ENCODE assay signal across 20 cellular contexts in the genomic region with DNA sequence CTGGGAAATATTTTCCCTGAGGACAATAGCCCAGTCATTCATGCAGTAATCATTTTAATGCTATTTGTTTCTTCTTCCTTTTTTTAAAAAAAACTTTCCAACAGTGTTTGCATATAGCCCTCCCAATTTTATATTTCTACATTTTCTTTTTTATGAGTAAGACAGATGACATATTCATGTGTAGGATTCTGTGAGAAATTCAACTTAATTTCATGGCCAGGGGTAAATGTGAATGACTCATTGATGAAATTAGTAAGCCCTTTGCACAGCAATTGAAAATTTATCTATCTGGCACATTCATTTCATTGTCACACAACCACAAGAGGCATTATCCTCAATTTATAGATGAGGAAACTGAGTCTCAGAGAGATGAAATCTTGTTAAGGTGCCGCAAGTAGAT.
"Had no signal": no experiment of that assay in that cellular context is flagged by ENCODE, and none has a peak within 500 bp of the region (broad histone marks: within the 10 kb centered on the region; RNA-seq: fewer than 3 reads in every experiment).

No MANE protein-coding gene starts in this region.

- H3K27ac Mint-ChIP-seq: activated CD8-positive, alpha-beta T cell treated with anti-CD3 and anti-CD28 coated beads for 36 hours; activated naive CD4-positive, alpha-beta T cell treated with anti-CD3 and anti-CD28 coated beads, Interleukin-2, amount 10 ng/mL, durations not matched to agents 7 days and 5 days; dendritic cell treated with granulocyte-macrophage colony-stimulating factor and Interleukin-4, amounts not matched to agents 40 ng/mL and 50 ng/mL, for 4 days; natural killer cell; stimulated activated naive B cell treated with anti-CD40 and anti-IgM and Interleukin-4, amounts not matched to agents 10 μg/mL and 1 μg/mL and 100 μg/mL, for 72 hours; T-helper 1 cell treated with Interleukin-12 subunit alpha and Interleukin-12 subunit beta and Interleukin-4 antibody, amounts not matched to agents 30 μg/mL and 1 μg/mL, for 36 hours had no signal

- H3K27me3 ChIP-seq: ascending aorta, esophagus muscularis mucosa, pancreas, right lobe of liver, upper lobe of right lung had no signal

- H3K27me3 Mint-ChIP-seq: activated CD8-positive, alpha-beta T cell treated with anti-CD3 and anti-CD28 coated beads for 36 hours; activated naive CD4-positive, alpha-beta T cell treated with anti-CD3 and anti-CD28 coated beads, Interleukin-2, amount 10 ng/mL, durations not matched to agents 7 days and 5 days; stimulated activated naive B cell treated with anti-CD40 and anti-IgM and Interleukin-4, amounts not matched to agents 10 μg/mL and 1 μg/mL and 100 μg/mL, for 72 hours had no signal

- ATAC-seq: activated CD8-positive, alpha-beta T cell treated with anti-CD3 and anti-CD28 coated beads for 36 hours; left lobe of liver; natural killer cell; pancreas; right lobe of liver; stimulated activated naive B cell treated with anti-CD40 and anti-IgM and Interleukin-4, amounts not matched to agents 10 μg/mL and 1 μg/mL and 100 μg/mL, for 72 hours; upper lobe of right lung had no signal

- H3K27ac ChIP-seq: ascending aorta, esophagus muscularis mucosa, pancreas, right lobe of liver, upper lobe of right lung had no signal

- H3K9me3 Mint-ChIP-seq: activated CD8-positive, alpha-beta T cell treated with anti-CD3 and anti-CD28 coated beads for 36 hours; activated naive CD4-positive, alpha-beta T cell treated with anti-CD3 and anti-CD28 coated beads, Interleukin-2, amount 10 ng/mL, durations not matched to agents 7 days and 5 days; dendritic cell treated with granulocyte-macrophage colony-stimulating factor and Interleukin-4, amounts not matched to agents 40 ng/mL and 50 ng/mL, for 4 days; natural killer cell; stimulated activated naive B cell treated with anti-CD40 and anti-IgM and Interleukin-4, amounts not matched to agents 10 μg/mL and 1 μg/mL and 100 μg/mL, for 72 hours; T-helper 1 cell treated with Interleukin-12 subunit alpha and Interleukin-12 subunit beta and Interleukin-4 antibody, amounts not matched to agents 30 μg/mL and 1 μg/mL, for 36 hours had no signal

- H3K4me1 ChIP-seq: ascending aorta, esophagus muscularis mucosa, pancreas, right lobe of liver, upper lobe of right lung had no signal

- H3K36me3 ChIP-seq: ascending aorta, esophagus muscularis mucosa, pancreas, right lobe of liver, upper lobe of right lung had no signal

- H3K4me3 Mint-ChIP-seq: activated CD8-positive, alpha-beta T cell treated with anti-CD3 and anti-CD28 coated beads for 36 hours; activated naive CD4-positive, alpha-beta T cell treated with anti-CD3 and anti-CD28 coated beads, Interleukin-2, amount 10 ng/mL, durations not matched to agents 7 days and 5 days; dendritic cell treated with granulocyte-macrophage colony-stimulating factor and Interleukin-4, amounts not matched to agents 40 ng/mL and 50 ng/mL, for 4 days; natural killer cell; stimulated activated naive B cell treated with anti-CD40 and anti-IgM and Interleukin-4, amounts not matched to agents 10 μg/mL and 1 μg/mL and 100 μg/mL, for 72 hours; T-helper 1 cell treated with Interleukin-12 subunit alpha and Interleukin-12 subunit beta and Interleukin-4 antibody, amounts not matched to agents 30 μg/mL and 1 μg/mL, for 36 hours had no signal

- DNase-seq: activated CD4-positive, alpha-beta T cell treated with anti-CD3 and anti-CD28 coated beads for 48 hours; activated CD8-positive, alpha-beta T cell treated with anti-CD3 and anti-CD28 coated beads for 36 hours; activated effector memory CD4-positive, alpha-beta T cell treated with Interleukin-2 at 50 U/mL for 16 hours; activated naive CD4-positive, alpha-beta T cell treated with anti-CD3 and anti-CD28 coated beads, Interleukin-2, amount 10 ng/mL, durations not matched to agents 7 days and 5 days; activated T-cell treated with anti-CD3 and anti-CD28 coated beads, Interleukin-2, amount 50 U/mL, for 1 hour; effector CD8-positive, alpha-beta T cell; kidney; natural killer cell; pancreas; right lobe of liver; stimulated activated CD4-positive, alpha-beta T cell treated with anti-CD3 and anti-CD28 coated beads, Interleukin-4, amount 100 ng/mL, for 24 hours; stimulated activated naive B cell treated with anti-CD40 and anti-IgM and Interleukin-4, amounts not matched to agents 10 μg/mL and 1 μg/mL and 100 μg/mL, for 72 hours; upper lobe of right lung had no signal

- H3K4me3 ChIP-seq: ascending aorta, esophagus muscularis mucosa, lung, pancreas, right lobe of liver, smooth muscle cell, upper lobe of right lung had no signal

- H3K9me3 ChIP-seq: ascending aorta, esophagus muscularis mucosa, pancreas, right lobe of liver, upper lobe of right lung had no signal

- H3K36me3 Mint-ChIP-seq: activated naive CD4-positive, alpha-beta T cell treated with anti-CD3 and anti-CD28 coated beads, Interleukin-2, amount 10 ng/mL, durations not matched to agents 7 days and 5 days; natural killer cell had no signal

- H3K4me1 Mint-ChIP-seq: activated naive CD4-positive, alpha-beta T cell treated with anti-CD3 and anti-CD28 coated beads, Interleukin-2, amount 10 ng/mL, durations not matched to agents 7 days and 5 days; natural killer cell had no signal
